In genomic region chr18:49476664-49477411, GRCh38 we compare ENCODE assay signal across 8 cellular contexts. TPM values are rescaled to one million over a fixed set of nuclear protein-coding genes. Genes with fewer than 3 reads are reported as not detected.
DNase-seq lines count a peak whose midpoint lies in the region; ATAC-seq and TF ChIP-seq lines count a peak whose summit lies in the region.

No MANE protein-coding gene starts in this region.

- H3K4me3 ChIP-seq in neutrophil (ENCODE audit: low read depth in 1 of 2, low read length in 1 of 2) = peak overlapping the region; percentile 49 to 56

- H3K27me3 ChIP-seq in neutrophil = no peaks in the 10 kb centered on the region

- H3K27ac ChIP-seq in neutrophil = peak overlapping the region; percentile 92

- H3K36me3 ChIP-seq in neutrophil = peaks cover 29% of the 10 kb centered on the region

- no peak for ATAC-seq in GM19397 (IDR thresholded peaks at IDR 0.05; ENCODE audit: unreplicated experiment)
- ATAC-seq in HG03095 (IDR thresholded peaks at IDR 0.05; ENCODE audit: unreplicated experiment) = no peak

- no peaks in the 10 kb centered on the region for H3K9me3 ChIP-seq in neutrophil

- peak; percentile 49 for DNase-seq in Daoy (ENCODE audit: low read depth)
- DNase-seq in NOMO-1 (lab: John Stamatoyannopoulos, UW; ENCODE audit: unreplicated experiment in 2 of 2) = peak; percentile 58 to 91
- DNase-seq in dedifferentiated amniotic fluid mesenchymal stem cell (ENCODE audit: extremely low spot score) = peak; percentile 47
- DNase-seq in SK-N-DZ (ENCODE audit: low spot score) = no peak
- DNase-seq in NCI-H2196 (lab: John Stamatoyannopoulos, UW; ENCODE audit: unreplicated experiment) = no peak

- TF ChIP-seq CTCF in neutrophil (IDR thresholded peaks at IDR 0.05) = no peak

- H3K4me1 ChIP-seq in neutrophil (ENCODE audit: control insufficient read depth in 1 of 2, insufficient read depth in 1 of 2, low read depth in 1 of 2, low read length in 1 of 2) = peaks cover 33 to 36% of the 10 kb centered on the region in 2 experiments

RNA-seq across cellular contexts. Expression of gene C18orf32, which starts 10.2 kb away (rescaled TPM):
- 36.1 and 57.9 TPM in 2 replicates for total RNA-seq in Daoy (2014; rRNA removed; shearing (Covaris generic))
- polyA plus RNA-seq in SK-N-DZ (2014; cell fraction: cytosol; rRNA removed) = 73.1 and 87.7 TPM in 2 replicates
- polyA plus RNA-seq in SK-N-DZ (2014; cell fraction: nucleus; rRNA removed) = 44.2 and 62.9 TPM in 2 replicates

RNA-seq across cellular contexts. Expression of gene RPL17, which starts 15.4 kb away (rescaled TPM):
- 3,908 and 4,109 TPM in 2 replicates for total RNA-seq in Daoy (2014; rRNA removed; shearing (Covaris generic))
- 1,869 and 2,425 TPM in 2 replicates for polyA plus RNA-seq in SK-N-DZ (2014; cell fraction: cytosol; rRNA removed)
- 1,649 and 1,835 TPM in 2 replicates for polyA plus RNA-seq in SK-N-DZ (2014; cell fraction: nucleus; rRNA removed)

RNA-seq across cellular contexts. Expression of gene DYM, which starts 16.4 kb away (rescaled TPM):
- 18.5 and 43.3 TPM in 2 replicates for total RNA-seq in Daoy (2014; rRNA removed; shearing (Covaris generic))
- 29.4 and 35.8 TPM in 2 replicates for polyA plus RNA-seq in SK-N-DZ (2014; cell fraction: cytosol; rRNA removed)
- polyA plus RNA-seq in SK-N-DZ (2014; cell fraction: nucleus; rRNA removed) = 8.0 and 14.2 TPM in 2 replicates

Comparison
In these comparisons a context has a peak if more than half of its experiments do, and no peak if none do; other contexts are left out.
1. DNase-seq: peak in Daoy (single experiment), NOMO-1 (2 of 2) and dedifferentiated amniotic fluid mesenchymal stem cell (single experiment); none in SK-N-DZ (single experiment) and NCI-H2196 (single experiment).